In the genomic region with DNA sequence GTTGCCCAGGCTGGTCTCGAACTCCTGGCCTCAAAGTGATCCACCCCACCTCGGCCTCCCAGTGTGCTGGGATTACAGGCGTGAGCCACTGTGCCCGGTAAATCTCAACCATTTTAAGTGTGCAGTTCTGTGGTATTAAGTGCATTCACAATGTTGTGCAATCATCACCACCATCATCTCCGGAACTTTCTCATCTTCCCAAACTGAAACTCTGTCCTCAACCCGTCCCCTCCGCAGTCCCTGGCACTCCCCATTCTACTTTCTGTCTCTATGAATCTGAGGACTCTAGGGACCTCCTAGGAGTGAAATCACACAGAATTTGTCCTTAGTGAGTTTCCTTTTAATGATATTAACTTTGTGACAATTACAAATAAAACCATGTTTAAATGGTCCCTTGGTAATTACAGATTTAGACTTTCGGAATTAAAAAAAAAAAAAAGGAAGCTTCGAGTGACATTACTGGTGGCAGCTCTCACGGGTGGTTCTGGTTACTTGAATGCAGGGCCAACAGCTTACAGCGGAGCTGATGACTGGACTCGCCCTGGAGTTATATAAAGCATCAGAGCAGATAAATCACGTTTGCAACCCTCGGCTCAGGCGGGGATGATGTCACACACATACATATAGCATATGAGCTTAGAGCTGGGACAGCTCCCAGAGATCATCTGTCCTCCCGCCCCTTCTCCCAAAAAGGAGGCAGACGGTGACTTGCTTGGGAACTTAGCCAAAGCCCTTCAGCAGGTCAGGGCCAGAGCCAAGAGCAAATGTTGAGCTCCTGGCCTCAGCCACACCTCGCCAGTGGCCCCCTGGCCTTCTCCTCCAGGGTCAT, we compare ENCODE assay signal across 9 cellular contexts.
DNase-seq lines count a peak whose midpoint lies in the region; ATAC-seq and TF ChIP-seq lines count a peak whose summit lies in the region.
"Had no signal": no experiment of that assay in that cellular context is flagged by ENCODE, and none has a peak within 500 bp of the region (broad histone marks: within the 10 kb centered on the region; RNA-seq: fewer than 3 reads in every experiment).

No MANE protein-coding gene starts in this region.

- peaks cover 0 to 28% (median 16%) of the 10 kb centered on the region in 4 donors for H3K4me1 ChIP-seq in sigmoid colon

- no peak overlapping the region for H3K4me3 ChIP-seq in sigmoid colon

- DNase-seq in G401 (ENCODE audit: low spot score) = peak; percentile 91
- peak; percentile 25 for DNase-seq in RKO (ENCODE audit: low spot score)
- DNase-seq in left cardiac atrium = peak; percentile 74
- DNase-seq in sigmoid colon = peak; percentile 96
- no peak for DNase-seq in NCI-H1417 treated with DMSO at 0.1 percent for 48 hours (lab: John Stamatoyannopoulos, UW)
- no peak for DNase-seq in NCI-H524 (lab: John Stamatoyannopoulos, UW)
- DNase-seq: activated T-cell treated with anti-CD3 and anti-CD28 coated beads for 4 hours had no signal

- H3K27me3 ChIP-seq in sigmoid colon = no peaks in the 10 kb centered on the region

- peak in 3 of 4 donors; percentile 3 to 94 (median 56) for TF ChIP-seq EP300 in sigmoid colon (IDR thresholded peaks at IDR 0.05)

- WGBS in sigmoid colon, 2 donors = 78 to 80% methylated on average over 18 of the region's 18 CpGs

- H3K36me3 ChIP-seq in sigmoid colon = peaks cover 6 to 38% (median 19%) of the 10 kb centered on the region in 4 donors

- peak; percentile 97 for ATAC-seq in left cardiac atrium
- no peak for ATAC-seq in HG03108 (IDR thresholded peaks at IDR 0.05; ENCODE audit: unreplicated experiment)
- ATAC-seq in GM18870 (IDR thresholded peaks at IDR 0.05; ENCODE audit: unreplicated experiment) = no peak

- TF ChIP-seq POLR2A in sigmoid colon (IDR thresholded peaks at IDR 0.05) = no peak

- in situ Hi-C loops in G401 (cut with HindIII; ENCODE audit: low sequenced_read_pairs) = loop anchor here (10.0 kb wide), 1 partner anchor 175 kb away; no protein-coding TSS in a partner anchor

- no peak for TF ChIP-seq CTCF in sigmoid colon (IDR thresholded peaks at IDR 0.05)

- no peaks in the 10 kb centered on the region for H3K9me3 ChIP-seq in sigmoid colon

- H3K27ac ChIP-seq in sigmoid colon = peak overlapping the region; percentile 76 to 89 (median 82)

- intact Hi-C loops in left cardiac atrium (cut with DNase I) (loop anchor here in 1 of 2 donors (10.0 kb wide), 1 partner anchor 135 kb away; the partner anchor contains the start of gene INSR), sigmoid colon (cut with DNase I) (loop anchor here (2.0 to 5.0 kb wide), 3 partner anchors 37 to 198 kb away; partner anchors contain the start of gene INSR)

Comparison
In these comparisons a context has a peak if more than half of its experiments do, and no peak if none do; other contexts are left out.
1. DNase-seq: peak in G401 (single experiment), RKO (single experiment), left cardiac atrium (single experiment) and sigmoid colon (single experiment); none in NCI-H1417 treated with DMSO at 0.1 percent for 48 hours (single experiment) and NCI-H524 (0 of 2).
2. ATAC-seq: peak in left cardiac atrium (2 of 2); none in HG03108 (single experiment) and GM18870 (single experiment).